8 cellular contexts compared by ENCODE assay signal in genomic region chr3:191329654-191330308, GRCh38. TPM values are rescaled to one million over a fixed set of nuclear protein-coding genes. Genes with fewer than 3 reads are reported as not detected.
DNase-seq lines count a peak whose midpoint lies in the region; ATAC-seq and TF ChIP-seq lines count a peak whose summit lies in the region.

No MANE protein-coding gene starts in this region.

- H3K27ac Mint-ChIP-seq in activated naive CD4-positive, alpha-beta T cell treated with anti-CD3 and anti-CD28 coated beads, Interleukin-2, amount 10 ng/mL, durations not matched to agents 7 days and 5 days: peak overlapping the region; percentile 69

- peaks cover 11% of the 10 kb centered on the region for H3K4me1 Mint-ChIP-seq in activated naive CD4-positive, alpha-beta T cell treated with anti-CD3 and anti-CD28 coated beads, Interleukin-2, amount 10 ng/mL, durations not matched to agents 7 days and 5 days

- no peak for TF ChIP-seq CTCF in omental fat pad (IDR thresholded peaks at IDR 0.05)

- peak; percentile 55 for DNase-seq in AG08396 (ENCODE audit: low spot score)
- peak; percentile 67 for DNase-seq in NCI-H2107 (lab: John Stamatoyannopoulos, UW)
- peak; percentile 26 for DNase-seq in activated naive CD4-positive, alpha-beta T cell treated with anti-CD3 and anti-CD28 coated beads, Interleukin-2, amount 10 ng/mL, durations not matched to agents 7 days and 5 days
- DNase-seq in glomerular visceral epithelial cell (ENCODE audit: extremely low spot score): peak; percentile 52
- no peak for DNase-seq in omental fat pad (ENCODE audit: low spot score)
- DNase-seq in kidney glomerular epithelial cell (lab: John Stamatoyannopoulos, UW): no peak

- peak overlapping the region; percentile 59 for H3K4me3 Mint-ChIP-seq in activated naive CD4-positive, alpha-beta T cell treated with anti-CD3 and anti-CD28 coated beads, Interleukin-2, amount 10 ng/mL, durations not matched to agents 7 days and 5 days

- H3K27me3 Mint-ChIP-seq in activated naive CD4-positive, alpha-beta T cell treated with anti-CD3 and anti-CD28 coated beads, Interleukin-2, amount 10 ng/mL, durations not matched to agents 7 days and 5 days: peaks cover 28% of the 10 kb centered on the region

- H3K9me3 Mint-ChIP-seq in activated naive CD4-positive, alpha-beta T cell treated with anti-CD3 and anti-CD28 coated beads, Interleukin-2, amount 10 ng/mL, durations not matched to agents 7 days and 5 days: no peaks in the 10 kb centered on the region

- CTCF ChIA-PET in activated naive CD4-positive, alpha-beta T cell treated with anti-CD3 and anti-CD28 coated beads, Interleukin-2, amount 10 ng/mL, durations not matched to agents 7 days and 5 days (lab: Charles Lee): no interaction called here

- ATAC-seq in GM18498 (IDR thresholded peaks at IDR 0.05; ENCODE audit: unreplicated experiment): peak; percentile 30
- ATAC-seq in HG02852 (IDR thresholded peaks at IDR 0.05; ENCODE audit: unreplicated experiment): peak; percentile 27
- ATAC-seq in omental fat pad (ENCODE audit: low FRiP score): peak; percentile 71

- H3K36me3 Mint-ChIP-seq in activated naive CD4-positive, alpha-beta T cell treated with anti-CD3 and anti-CD28 coated beads, Interleukin-2, amount 10 ng/mL, durations not matched to agents 7 days and 5 days: no peaks in the 10 kb centered on the region

RNA-seq across cellular contexts. Expression of gene UTS2B, which starts 0.5 kb away (rescaled TPM):
- 1 to 10 TPM in 2 of 4 donors, under 1 TPM in 2; 0.24 to 1.3 (median 1.00) TPM for total RNA-seq in omental fat pad

RNA-seq across cellular contexts. Expression of gene CCDC50, which starts 0.6 kb away (rescaled TPM):
- 100 to 1,000 TPM in 3 of 4 donors, 10 to 100 TPM in 1; 93.3 to 182 (median 125) TPM for total RNA-seq in omental fat pad

Comparison
In these comparisons a context has a peak if more than half of its experiments do, and no peak if none do; other contexts are left out.
1. DNase-seq: peak in AG08396 (single experiment), NCI-H2107 (single experiment), activated naive CD4-positive, alpha-beta T cell treated with anti-CD3 and anti-CD28 coated beads, Interleukin-2, amount 10 ng/mL, durations not matched to agents 7 days and 5 days (single experiment) and glomerular visceral epithelial cell (single experiment); none in omental fat pad (single experiment) and kidney glomerular epithelial cell (single experiment).
2. Peak in every context shown above with its lines, with median percentiles within 50 percentile points of each other: ATAC-seq.